In genomic region chr21:45982256-45982757, GRCh38 we compare ENCODE assay signal across 8 cellular contexts. TPM values are rescaled to one million over a fixed set of nuclear protein-coding genes. Genes with fewer than 3 reads are reported as not detected.
DNase-seq lines count a peak whose midpoint lies in the region; ATAC-seq and TF ChIP-seq lines count a peak whose summit lies in the region.

No MANE protein-coding gene starts in this region.

- no peaks in the 10 kb centered on the region for H3K9me3 Mint-ChIP-seq in activated naive CD8-positive, alpha-beta T cell treated with anti-CD3 and anti-CD28 coated beads for 36 hours

- ATAC-seq in GM18870 (IDR thresholded peaks at IDR 0.05; ENCODE audit: unreplicated experiment) = no peak

- H3K27me3 ChIP-seq in H7 (ENCODE audit: control insufficient read depth, insufficient read depth, low read length) = peaks cover 12% of the 10 kb centered on the region
- H3K27me3 ChIP-seq in iPS DF 6.9 (ENCODE audit: control insufficient read depth, insufficient read depth, low read length) = no peaks in the 10 kb centered on the region
- peaks cover 0 to 9% (median 0%) of the 10 kb centered on the region in 3 donors for H3K27me3 ChIP-seq in skeletal muscle tissue (ENCODE audit: control insufficient read depth in 3 of 3, insufficient read depth in 3 of 3, low read length in 3 of 3)

- H3K27me3 Mint-ChIP-seq in activated naive CD8-positive, alpha-beta T cell treated with anti-CD3 and anti-CD28 coated beads for 36 hours = peaks cover 7% of the 10 kb centered on the region

- H3K36me3 ChIP-seq in H7 (replicated peaks; ENCODE audit: control insufficient read depth, insufficient read depth, low read length) (peaks cover 5% of the 10 kb centered on the region), iPS DF 6.9 (ENCODE audit: control insufficient read depth, insufficient read depth, low read length) (peaks cover 9% of the 10 kb centered on the region), skeletal muscle tissue (ENCODE audit: control insufficient read depth in 3 of 3, insufficient read depth in 3 of 3, low read length in 3 of 3) (peaks cover 3 to 25% (median 21%) of the 10 kb centered on the region in 3 donors)

- H3K4me1 Mint-ChIP-seq in activated naive CD8-positive, alpha-beta T cell treated with anti-CD3 and anti-CD28 coated beads for 36 hours = peaks cover 10% of the 10 kb centered on the region

- H3K36me3 Mint-ChIP-seq in activated naive CD8-positive, alpha-beta T cell treated with anti-CD3 and anti-CD28 coated beads for 36 hours = peaks cover 3% of the 10 kb centered on the region

- no peak overlapping the region for H3K27ac Mint-ChIP-seq in activated naive CD8-positive, alpha-beta T cell treated with anti-CD3 and anti-CD28 coated beads for 36 hours

- no peak for TF ChIP-seq CTCF in GM20000 (IDR thresholded peaks at IDR 0.05; ENCODE audit: extremely low read depth, missing control alignments)

- H3K4me1 ChIP-seq in iPS DF 6.9 (ENCODE audit: control insufficient read depth, insufficient read depth, low read length) (peaks cover 5% of the 10 kb centered on the region), skeletal muscle tissue (ENCODE audit: control insufficient read depth in 3 of 3, insufficient read depth in 3 of 3, low read length in 3 of 3) (peaks cover 15 to 28% (median 22%) of the 10 kb centered on the region in 3 donors)

- H3K4me3 ChIP-seq in H7 (ENCODE audit: insufficient read depth, low read depth, low read length) (peak overlapping the region; percentile 75), iPS DF 6.9 (ENCODE audit: low read length) (peak overlapping the region; percentile 41), skeletal muscle tissue (ENCODE audit: low read length in 3 of 3) (peak overlapping the region; percentile 72 to 86 (median 73))

- H3K27ac ChIP-seq in iPS DF 6.9 (ENCODE audit: low read length) = no peak overlapping the region
- H3K27ac ChIP-seq in skeletal muscle tissue (ENCODE audit: low read depth, low read length) = peak overlapping the region; percentile 69

- H3K9ac ChIP-seq in skeletal muscle tissue (ENCODE audit: low read depth in 1 of 3, low read length in 3 of 3) = peak overlapping the region; percentile 62 to 89 (median 72)

- no CpG with 5 or more reads among the region's 32 CpGs for WGBS in iPS DF 6.9 (ENCODE audit: insufficient coverage, insufficient read length)

- H3K9me3 ChIP-seq in iPS DF 6.9 (ENCODE audit: control insufficient read depth, insufficient read depth, low read length) = no peaks in the 10 kb centered on the region
- H3K9me3 ChIP-seq in skeletal muscle tissue (ENCODE audit: control insufficient read depth in 3 of 3, low read length in 3 of 3) = no peaks in the 10 kb centered on the region

- peak; percentile 78 for DNase-seq in H7
- DNase-seq in activated naive CD8-positive, alpha-beta T cell treated with anti-CD3 and anti-CD28 coated beads for 36 hours = no peak
- no peak for DNase-seq in iPS DF 6.9 (ENCODE audit: low read depth, low spot score)
- no peak for DNase-seq in GM20000 (ENCODE audit: low spot score)
- DNase-seq in stimulated activated naive CD4-positive, alpha-beta T cell (lab: John Stamatoyannopoulos, UW) = no peak
- no peak for DNase-seq in D341Med (ENCODE audit: low spot score)

- H3K4me3 Mint-ChIP-seq in activated naive CD8-positive, alpha-beta T cell treated with anti-CD3 and anti-CD28 coated beads for 36 hours = peak overlapping the region; percentile 51

RNA-seq across cellular contexts. Expression of gene COL6A1, which starts 0.7 kb away (rescaled TPM):
- total RNA-seq in H7 (2014; rRNA removed; shearing (Covaris generic)) = 243 and 283 TPM in 2 replicates
- total RNA-seq in activated naive CD8-positive, alpha-beta T cell treated with anti-CD3 and anti-CD28 coated beads for 36 hours = 1 to 10 TPM; 4.3 to 5.2 TPM
- 270 TPM for total RNA-seq in skeletal muscle tissue

Comparison
In these comparisons a context has a peak if more than half of its experiments do, and no peak if none do; other contexts are left out.
1. RNA of gene COL6A1, which starts 0.7 kb away (total RNA-seq): 270 TPM in skeletal muscle tissue (single experiment) and 243 to 283 TPM in H7; 4.3 to 5.2 TPM in activated naive CD8-positive, alpha-beta T cell treated with anti-CD3 and anti-CD28 coated beads for 36 hours; every median in the first group is over 10 times any median in the second.
2. Peak in every context shown above with its lines, with median percentiles within 50 percentile points of each other: H3K4me3 ChIP-seq.